ENCODE assay signal across 8 cellular contexts in genomic region chr7:151028948-151029501, GRCh38. TPM values are rescaled to one million over a fixed set of nuclear protein-coding genes. Genes with fewer than 3 reads are reported as not detected.
DNase-seq lines count a peak whose midpoint lies in the region; ATAC-seq and TF ChIP-seq lines count a peak whose summit lies in the region.

No MANE protein-coding gene starts in this region.

- peak overlapping the region; percentile 82 for H3K4me3 ChIP-seq in GM12864 (ENCODE audit: low read depth, low read length)
- H3K4me3 ChIP-seq in fibroblast of pulmonary artery (replicated peaks; ENCODE audit: low read depth, low read length): peak overlapping the region; percentile 88
- H3K4me3 ChIP-seq in rectal smooth muscle tissue (ENCODE audit: low read length): peak overlapping the region; percentile 96

- H3K4me1 Mint-ChIP-seq in T-cell: peaks cover 21 to 38% (median 36%) of the 10 kb centered on the region in 3 donors

- peak overlapping the region; percentile 98 for H3K27ac Mint-ChIP-seq in T-cell

- peaks cover 5% of the 10 kb centered on the region for H3K36me3 Mint-ChIP-seq in T-cell

- no peaks in the 10 kb centered on the region for H3K36me3 ChIP-seq in rectal smooth muscle tissue (ENCODE audit: control insufficient read depth, insufficient read depth, low read length)

- POLR2A ChIA-PET in T-cell (lab: Charles Lee): interaction anchor here (0.5 to 1.5 kb wide), 6 partner anchors 15 to 1315 kb away, joined by 3 to 11 read pairs (median 4); no protein-coding TSS in a partner anchor

- no peak for ATAC-seq in T-cell (replicated peaks in 1 of 4)
- ATAC-seq in GM21367 (IDR thresholded peaks at IDR 0.05; ENCODE audit: unreplicated experiment): no peak

- CTCF ChIA-PET in T-cell (lab: Charles Lee): interaction anchor here (0.9 to 1.5 kb wide), 8 partner anchors 11 to 198 kb away, joined by 3 to 19 read pairs (median 4); partner anchors contain the start of gene ABCF2 (in 1 of the 2)

- peak overlapping the region; percentile 87 to 93 (median 91) for H3K4me3 Mint-ChIP-seq in T-cell

- H3K9ac ChIP-seq in rectal smooth muscle tissue (ENCODE audit: low read length): peak overlapping the region; percentile 62

- no peaks in the 10 kb centered on the region for H3K27me3 ChIP-seq in rectal smooth muscle tissue (ENCODE audit: control insufficient read depth, insufficient read depth, low read length)

- H3K9me3 Mint-ChIP-seq in T-cell: no peaks in the 10 kb centered on the region

- DNase-seq in GM12864 (ENCODE audit: low read depth): no peak
- no peak for DNase-seq in T-cell
- DNase-seq in fibroblast of pulmonary artery (ENCODE audit: low read depth): no peak
- DNase-seq in NCI-H82 (lab: John Stamatoyannopoulos, UW): no peak
- DNase-seq in NCI-H69 (lab: John Stamatoyannopoulos, UW): no peak
- no peak for DNase-seq in nucleus accumbens (lab: John Stamatoyannopoulos, UW)

- H3K27me3 Mint-ChIP-seq in T-cell: no peaks in the 10 kb centered on the region

- no peak for TF ChIP-seq CTCF in GM12864 (IDR thresholded peaks at IDR 0.05; ENCODE audit: low read depth, low read length, missing control alignments)
- no peak for TF ChIP-seq CTCF in fibroblast of pulmonary artery (IDR thresholded peaks at IDR 0.05; ENCODE audit: low read length, missing control alignments)

- H3K27ac ChIP-seq in rectal smooth muscle tissue (ENCODE audit: low read depth, low read length): peak overlapping the region; percentile 85

- peaks cover 2% of the 10 kb centered on the region for H3K4me1 ChIP-seq in rectal smooth muscle tissue (ENCODE audit: control insufficient read depth, insufficient read depth, low read length)

RNA-seq across cellular contexts. Expression of gene ABCB8, which starts 0.8 kb away (rescaled TPM):
- total RNA-seq in T-cell: 10 to 100 TPM; 72.4 to 83.0 (median 74.8) TPM

RNA-seq across cellular contexts. Expression of gene ATG9B, which starts 4.7 kb away (rescaled TPM):
- 10 to 100 TPM; 24.0 to 37.0 (median 31.8) TPM for total RNA-seq in T-cell

RNA-seq across cellular contexts. Expression of gene ASIC3, which starts 19.3 kb away (rescaled TPM):
- total RNA-seq in T-cell: 10 to 100 TPM in 4 of 5 donors, 1 to 10 TPM in 1; 9.8 to 16.0 (median 11.9) TPM

RNA-seq across cellular contexts. Expression of gene CDK5, which starts 28.7 kb away (rescaled TPM):
- total RNA-seq in T-cell: 1 to 10 TPM; 5.3 to 8.4 (median 6.5) TPM

RNA-seq across cellular contexts. Expression of gene SLC4A2, which starts 30.4 kb away (rescaled TPM):
- total RNA-seq in T-cell: 10 to 100 TPM; 52.0 to 91.5 (median 74.4) TPM
